27 cellular contexts compared by ENCODE assay signal in genomic region chr1:227844320-227845114, GRCh38. TPM values are rescaled to one million over a fixed set of nuclear protein-coding genes. Genes with fewer than 3 reads are reported as not detected.
"Had no signal": no experiment of that assay in that cellular context is flagged by ENCODE, and none has a peak within 500 bp of the region (broad histone marks: within the 10 kb centered on the region; RNA-seq: fewer than 3 reads in every experiment).

No MANE protein-coding gene starts in this region.

- ATAC-seq: activated T-cell treated with anti-CD3 and anti-CD28 coated beads, Interleukin-2, amount 50 U/mL, for 4 hours; heart right ventricle; left ventricle myocardium superior; mucosa of descending colon; psoas muscle had no signal

- H3K27me3 ChIP-seq: ascending aorta, breast epithelium, esophagus muscularis mucosa, testis had no signal

- H3K4me1 ChIP-seq: ascending aorta, breast epithelium, esophagus muscularis mucosa, heart right ventricle, psoas muscle, testis had no signal

- H3K27ac Mint-ChIP-seq: activated naive CD4-positive, alpha-beta T cell treated with anti-CD3 and anti-CD28 coated beads, Interleukin-2, amount 50 U/mL, for 24 hours; naive B cell; type B pancreatic cell had no signal

- H3K9me3 Mint-ChIP-seq: activated naive CD4-positive, alpha-beta T cell treated with anti-CD3 and anti-CD28 coated beads, Interleukin-2, amount 50 U/mL, for 24 hours had no signal

- FAIRE-seq: endothelial cell of umbilical vein had no signal

- H3K9me3 ChIP-seq: ascending aorta, mucosa of descending colon, testis had no signal

- H3K4me3 Mint-ChIP-seq: activated naive CD4-positive, alpha-beta T cell treated with anti-CD3 and anti-CD28 coated beads, Interleukin-2, amount 50 U/mL, for 24 hours; activated T-cell treated with anti-CD3 and anti-CD28 coated beads, Interleukin-2, amount 50 U/mL, for 4 hours; naive B cell; type B pancreatic cell had no signal

- H3K27ac ChIP-seq: ascending aorta, breast epithelium, esophagus muscularis mucosa, heart right ventricle, psoas muscle, skin epidermis, testis had no signal

- DNase-seq: activated CD4-positive, CD25-positive, alpha-beta regulatory T cell treated with anti-CD3 and anti-CD28 coated beads, Interleukin-2, amount 50 U/mL, for 72 hours; activated CD8-positive, alpha-beta memory T cell treated with anti-CD3 and anti-CD28 coated beads, Interleukin-2, amount 50 U/mL, for 4 hours; activated T-cell treated with anti-CD3 and anti-CD28 coated beads, Interleukin-2, amount 50 U/mL, for 4 hours; cerebellar nuclear complex; cortex of kidney; effector CD4-positive, alpha-beta T cell; heart right ventricle; left ventricle myocardium superior; mesenchymal stem cell; mucosa of descending colon; naive B cell; psoas muscle; right cardiac atrium; stimulated activated CD4-positive, alpha-beta T cell treated with anti-CD3 and anti-CD28 coated beads, Interleukin-2, amount 100 ng/mL, for 48 hours; T-helper 1 cell; T1000; testis had no signal

- H3K27me3 Mint-ChIP-seq: activated naive CD4-positive, alpha-beta T cell treated with anti-CD3 and anti-CD28 coated beads, Interleukin-2, amount 50 U/mL, for 24 hours had no signal

- H3K36me3 ChIP-seq: ascending aorta, breast epithelium, esophagus muscularis mucosa, heart right ventricle had no signal

- H3K4me3 ChIP-seq: ascending aorta, breast epithelium, esophagus muscularis mucosa, heart right ventricle, mucosa of descending colon, psoas muscle, skin epidermis, testis had no signal

- H3K4me1 Mint-ChIP-seq: naive B cell had no signal

RNA-seq across cellular contexts. Expression of gene PRSS38, which starts 29.0 kb away (rescaled TPM):
- total RNA-seq: activated T-cell treated with anti-CD3 and anti-CD28 coated beads, Interleukin-2, amount 50 U/mL, for 4 hours; ascending aorta; breast epithelium; endothelial cell of umbilical vein; esophagus muscularis mucosa; heart right ventricle; kidney epithelial cell; left ventricle myocardium superior; mucosa of descending colon; osteocyte; psoas muscle; right cardiac atrium had no signal
- polyA plus RNA-seq: adipose tissue, endothelial cell of umbilical vein, heart right ventricle, psoas muscle, right cardiac atrium had no signal
